ENCODE assay signal across 7 cellular contexts in genomic region chr17:48611213-48611612, GRCh38.
DNase-seq lines count a peak whose midpoint lies in the region; ATAC-seq lines count a peak whose summit lies in the region.

No MANE protein-coding gene starts in this region.

- DNase-seq in OCI-M1 (lab: John Stamatoyannopoulos, UW) (peak; percentile 68), epithelial cell of prostate (ENCODE audit: low read depth, low spot score) (no peak), skeletal muscle cell (ENCODE audit: low read depth) (no peak), HuH-7.5 (ENCODE audit: low spot score) (no peak), HuH-7 (ENCODE audit: low spot score) (no peak)

- H3K27ac ChIP-seq in epithelial cell of prostate = peak overlapping the region; percentile 57

- peak overlapping the region; percentile 53 for H3K4me3 ChIP-seq in skeletal muscle cell (ENCODE audit: low read depth, low read length)

- ATAC-seq in GM18511 (IDR thresholded peaks at IDR 0.05; ENCODE audit: unreplicated experiment) = peak; percentile 23
- no peak for ATAC-seq in HG02938 (IDR thresholded peaks at IDR 0.05; ENCODE audit: unreplicated experiment)
